ENCODE assay signal across 17 cellular contexts in the genomic region with DNA sequence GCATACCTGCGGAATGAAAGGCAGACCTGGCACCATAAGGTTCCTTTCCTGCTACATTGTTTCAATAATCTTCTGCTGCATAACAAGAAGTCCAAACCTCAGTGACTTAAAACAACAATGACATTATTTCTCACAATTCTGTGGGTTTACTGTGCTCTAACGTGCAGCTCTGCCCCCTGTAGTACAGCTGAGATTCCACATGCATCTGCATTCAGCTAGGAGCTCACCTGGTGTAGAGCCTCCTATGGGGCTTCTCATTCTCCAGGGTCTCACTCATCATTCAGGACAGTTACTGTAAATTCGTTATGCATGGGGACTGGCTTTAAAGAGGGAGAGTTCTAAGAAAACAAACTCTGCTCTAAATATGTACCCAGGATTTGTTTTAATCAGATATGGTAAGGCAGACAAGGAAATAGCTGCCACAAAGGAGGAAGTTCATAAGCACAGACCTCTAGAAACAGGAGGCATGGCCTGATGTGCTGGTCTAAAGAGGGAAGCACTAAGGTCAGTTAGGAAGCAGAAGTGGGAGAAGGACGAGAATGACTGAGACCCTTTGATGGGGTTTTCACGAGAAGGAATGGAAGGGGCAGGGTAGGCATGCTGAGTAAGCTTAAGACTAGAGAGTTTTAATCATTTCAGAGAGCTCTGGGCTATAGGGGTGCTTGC.
DNase-seq lines count a peak whose midpoint lies in the region; ATAC-seq and TF ChIP-seq lines count a peak whose summit lies in the region.
"Had no signal": no experiment of that assay in that cellular context is flagged by ENCODE, and none has a peak within 500 bp of the region (broad histone marks: within the 10 kb centered on the region; RNA-seq: fewer than 3 reads in every experiment).

No MANE protein-coding gene starts in this region.

- ATAC-seq in GM18868 (IDR thresholded peaks at IDR 0.05; ENCODE audit: unreplicated experiment) = peak; percentile 78
- ATAC-seq in GM18861 (IDR thresholded peaks at IDR 0.05; ENCODE audit: unreplicated experiment) = no peak
- no peak for ATAC-seq in HG03460 (IDR thresholded peaks at IDR 0.05; ENCODE audit: unreplicated experiment)
- ATAC-seq: stimulated activated effector memory CD8-positive, alpha-beta T cell treated with anti-CD3 and anti-CD28 coated beads, Interleukin-12 subunit alpha, Interleukin-12 subunit beta, amount 100 ng/mL, for 72 hours; T-helper 17 cell had no signal

- DNase-seq in SKM-1 (lab: John Stamatoyannopoulos, UW; ENCODE audit: unreplicated experiment) (peak; percentile 76), midbrain (lab: John Stamatoyannopoulos, UW) (peak; percentile 18), NCI-H510A treated with DMSO at 0.1 percent for 48 hours (lab: John Stamatoyannopoulos, UW) (no peak), DMS79 treated with DMSO at 0.1 percent for 48 hours (lab: John Stamatoyannopoulos, UW) (no peak)
- DNase-seq: activated CD4-positive, alpha-beta T cell treated with anti-CD3 and anti-CD28 coated beads, Interleukin-2, amount 10 ng/mL, durations not matched to agents 24 days and 14 days; activated naive CD4-positive, alpha-beta T cell treated with anti-CD3 and anti-CD28 coated beads for 36 hours; BE2C; NCI-H2081 treated with DMSO at 0.1 percent for 48 hours; ovary; small intestine; T-helper 17 cell; tibial artery had no signal

- TF ChIP-seq CTCF in LNCAP (IDR thresholded peaks at IDR 0.05) = peak; percentile 14; the same call in 1 of the 2 replicates

Comparison
In these comparisons a context has a peak if more than half of its experiments do, and no peak if none do; other contexts are left out.
1. DNase-seq: peak in SKM-1 (single experiment) and midbrain (single experiment); none in NCI-H510A treated with DMSO at 0.1 percent for 48 hours (single experiment) and DMS79 treated with DMSO at 0.1 percent for 48 hours (single experiment).